ENCODE assay signal across 25 cellular contexts in the genomic region with DNA sequence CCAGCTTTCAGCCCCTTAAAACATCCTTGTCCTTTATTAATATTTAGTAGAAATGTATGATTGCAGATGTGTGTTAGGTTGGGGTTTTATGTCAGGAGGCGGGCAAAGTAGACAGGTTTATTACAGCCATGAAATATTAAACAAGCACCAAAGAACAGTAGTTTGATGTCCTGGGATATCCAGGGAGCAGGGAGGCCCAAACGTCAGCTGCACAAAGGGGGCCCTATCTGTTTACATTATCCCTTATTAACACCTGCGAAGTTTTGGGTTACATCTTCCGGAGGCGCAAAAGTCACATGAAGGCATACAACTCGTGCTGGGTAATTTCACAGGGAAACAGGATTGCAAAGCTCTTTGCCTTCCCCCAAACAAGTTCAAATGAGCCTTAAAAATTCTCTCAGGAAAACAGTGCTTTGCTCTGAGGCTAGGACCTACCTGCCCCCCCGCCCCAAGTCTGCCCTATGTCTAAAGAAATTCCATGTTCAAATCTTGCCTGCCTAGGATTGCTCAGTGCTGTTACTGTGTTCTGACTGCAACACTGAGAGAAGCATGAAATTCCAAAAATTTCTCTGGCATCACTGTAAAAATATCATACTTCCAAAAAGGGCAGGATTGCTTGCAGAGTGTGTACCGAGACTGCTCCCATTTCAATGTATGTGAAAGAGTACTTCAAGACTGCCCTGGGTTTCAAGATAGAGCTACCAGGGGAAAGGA. TPM values are rescaled to one million over a fixed set of nuclear protein-coding genes. Genes with fewer than 3 reads are reported as not detected.
A peak's percentile ranks its signal among the peaks of the same experiment; 100 is the strongest.
DNase-seq lines count a peak whose midpoint lies in the region; TF ChIP-seq lines count a peak whose summit lies in the region.
"Had no signal": no experiment of that assay in that cellular context is flagged by ENCODE, and none has a peak within 500 bp of the region (broad histone marks: within the 10 kb centered on the region; RNA-seq: fewer than 3 reads in every experiment).

No MANE protein-coding gene starts in this region.

- H3K36me3 ChIP-seq in muscle layer of duodenum (ENCODE audit: control insufficient read depth in 1 of 2, insufficient read depth in 2 of 2, low read length in 2 of 2), result no peaks in the 10 kb centered on the region
- H3K36me3 ChIP-seq in stomach, result no peaks in the 10 kb centered on the region
- H3K36me3 ChIP-seq: upper lobe of right lung had no signal

- WGBS in stomach, 5 donors, result 72 to 81% (median 77%) methylated on average over 8 of the region's 8 CpGs

- no peak for TF ChIP-seq POLR2A in stomach (IDR thresholded peaks at IDR 0.05)

- DNase-seq in NCI-H2171 treated with DMSO at 0.1 percent for 48 hours (lab: John Stamatoyannopoulos, UW) (peak; percentile 68), astrocyte of the hippocampus (ENCODE audit: low read depth, low spot score) (peak; percentile 51), stomach (no peak), NCI-H510A treated with DMSO at 0.1 percent for 48 hours (lab: John Stamatoyannopoulos, UW) (no peak), COLO668 (lab: John Stamatoyannopoulos, UW; ENCODE audit: unreplicated experiment) (no peak)
- no peak for DNase-seq in stimulated activated CD4-positive, alpha-beta T cell treated with anti-CD3 and anti-CD28 coated beads, Interleukin-4, amount 100 ng/mL, for 1 hour
- DNase-seq in activated CD8-positive, alpha-beta memory T cell treated with anti-CD3 and anti-CD28 coated beads, Interleukin-2, amount 50 U/mL, for 4 hours, result no peak
- DNase-seq: activated CD4-positive, alpha-beta memory T cell treated with anti-CD3 and anti-CD28 coated beads, Interleukin-2, amount 10 ng/mL, durations not matched to agents 7 days and 5 days; activated CD4-positive, CD25-positive, alpha-beta regulatory T cell; activated naive CD4-positive, alpha-beta T cell; activated T-cell treated with anti-CD3 and anti-CD28 coated beads, Interleukin-2, amount 50 U/mL, for 1 hour; amniotic stem cell; CD8-positive, alpha-beta memory T cell; DMS79; islet precursor cell; NCI-H1048; NCI-H1930; NCI-H510A; posterior cingulate gyrus; small intestine; stimulated activated naive CD4-positive, alpha-beta T cell treated with Interleukin-2 at 50 U/mL for 16 hours; T-helper 9 cell; upper lobe of right lung had no signal

- H3K27ac ChIP-seq in muscle layer of duodenum (ENCODE audit: low read length), result peak overlapping the region; percentile 48
- H3K27ac ChIP-seq in stomach, result peak overlapping the region in 3 of 5 donors; percentile 46 to 85 (median 54)
- H3K27ac ChIP-seq: upper lobe of right lung had no signal

- intact Hi-C loops in stomach (cut with DNase I; ENCODE audit: low total_unique reads), result no loop called here

- H3K27me3 ChIP-seq in muscle layer of duodenum (ENCODE audit: low read depth, low read length) (no peaks in the 10 kb centered on the region), stomach (peaks cover 0 to 8% (median 0%) of the 10 kb centered on the region in 3 donors)
- H3K27me3 ChIP-seq: upper lobe of right lung had no signal

- no peak for TF ChIP-seq CTCF in stomach (IDR thresholded peaks at IDR 0.05)

- H3K4me1 ChIP-seq in muscle layer of duodenum (ENCODE audit: control insufficient read depth in 1 of 2, insufficient read depth in 2 of 2, low read length in 2 of 2), result peaks cover 0 to 3% of the 10 kb centered on the region in 2 donors
- peaks cover 0 to 45% (median 25%) of the 10 kb centered on the region in 4 donors for H3K4me1 ChIP-seq in stomach
- H3K4me1 ChIP-seq: upper lobe of right lung had no signal

- H3K4me3 ChIP-seq in muscle layer of duodenum (ENCODE audit: low read depth in 1 of 2, low read length in 2 of 2) (peak overlapping the region in 1 of 2 donors; percentile 20), stomach (peak overlapping the region in 1 of 4 donors; percentile 7)
- H3K4me3 ChIP-seq: HAP-1, upper lobe of right lung had no signal

- H3K9me3 ChIP-seq in muscle layer of duodenum (ENCODE audit: control insufficient read depth in 1 of 2, low read length in 2 of 2) (no peaks in the 10 kb centered on the region), stomach (no peaks in the 10 kb centered on the region)
- H3K9me3 ChIP-seq: HAP-1, upper lobe of right lung had no signal

- TF ChIP-seq EP300 in stomach (IDR thresholded peaks at IDR 0.05), result no peak

RNA-seq across cellular contexts. Expression of a gene that starts 8.9 kb away (rescaled TPM):
- 1 to 10 TPM; 2.2 to 6.4 (median 4.6) TPM for total RNA-seq in stomach
- 1 to 10 TPM in 2 of 3 donors, under 1 TPM in 1; 0.50 to 2.4 (median 2.4) TPM for polyA plus RNA-seq in stomach
- polyA plus RNA-seq: CD8-positive, alpha-beta memory T cell had no signal

Comparison
In these comparisons a context has a peak if more than half of its experiments do, and no peak if none do; other contexts are left out.
1. DNase-seq: peak in NCI-H2171 treated with DMSO at 0.1 percent for 48 hours (single experiment) and astrocyte of the hippocampus (single experiment); none in stomach (single experiment), stimulated activated CD4-positive, alpha-beta T cell treated with anti-CD3 and anti-CD28 coated beads, Interleukin-4, amount 100 ng/mL, for 1 hour (single experiment), NCI-H510A treated with DMSO at 0.1 percent for 48 hours (single experiment), activated CD8-positive, alpha-beta memory T cell treated with anti-CD3 and anti-CD28 coated beads, Interleukin-2, amount 50 U/mL, for 4 hours (single experiment) and COLO668 (single experiment).